In the genomic region with DNA sequence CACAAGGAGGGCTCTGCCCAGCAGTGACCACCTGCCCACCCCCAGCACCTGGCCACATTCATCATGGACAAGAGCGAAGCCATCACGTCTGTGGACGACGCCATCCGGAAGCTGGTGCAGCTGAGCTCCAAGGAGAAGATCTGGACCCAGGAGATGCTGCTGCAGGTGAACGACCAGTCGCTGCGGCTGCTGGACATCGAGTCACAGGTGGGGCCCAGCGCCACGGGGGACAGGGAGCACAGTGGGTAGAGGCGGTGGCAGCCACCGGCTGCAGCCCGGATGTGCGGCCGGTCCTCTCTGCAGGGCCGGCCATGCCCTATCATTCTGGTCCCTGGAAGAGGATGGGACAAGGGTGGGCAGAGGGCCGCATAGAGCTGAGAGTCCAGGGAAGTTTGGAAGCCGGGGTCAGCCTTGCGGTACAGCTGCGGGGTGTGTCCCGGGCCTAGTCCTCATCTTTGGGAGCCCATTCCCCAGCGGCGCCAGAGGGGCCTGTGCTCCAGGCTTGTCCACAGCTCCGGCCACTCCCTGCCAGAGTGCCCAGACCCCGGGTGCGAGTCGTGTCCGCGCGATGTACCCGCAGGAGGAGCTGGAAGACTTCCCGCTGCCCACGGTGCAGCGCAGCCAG, we compare ENCODE assay signal across 11 cellular contexts. TPM values are rescaled to one million over a fixed set of nuclear protein-coding genes. Genes with fewer than 3 reads are reported as not detected.
DNase-seq lines count a peak whose midpoint lies in the region; ATAC-seq and TF ChIP-seq lines count a peak whose summit lies in the region.
"Had no signal": no experiment of that assay in that cellular context is flagged by ENCODE, and none has a peak within 500 bp of the region (broad histone marks: within the 10 kb centered on the region; RNA-seq: fewer than 3 reads in every experiment).

No MANE protein-coding gene starts in this region.

- H3K4me1 ChIP-seq in CD8-positive, alpha-beta memory T cell (ENCODE audit: insufficient read depth, low read length), result peaks cover 21% of the 10 kb centered on the region
- H3K4me1 ChIP-seq in HUES48 (ENCODE audit: control insufficient read depth, insufficient read depth, low read length), result peaks cover 4% of the 10 kb centered on the region; the same call in 1 of the 2 replicates
- H3K4me1 ChIP-seq in effector memory CD4-positive, alpha-beta T cell (ENCODE audit: control insufficient read depth, insufficient read depth, low read length, poor library complexity, severe bottlenecking), result peaks cover 21% of the 10 kb centered on the region

- peaks cover 7 to 31% (median 11%) of the 10 kb centered on the region in 3 donors for H3K4me1 Mint-ChIP-seq in CD8-positive, alpha-beta memory T cell
- peaks cover 15% of the 10 kb centered on the region for H3K4me1 Mint-ChIP-seq in nephron progenitor cell

- POLR2A ChIA-PET in CD8-positive, alpha-beta memory T cell (lab: Charles Lee), result interaction anchor here (1.0 kb wide), 1 partner anchor 104 kb away, joined by 4 read pairs; the partner anchor contains the start of gene IRF7

- no peak for TF ChIP-seq CTCF in nephron progenitor cell (IDR thresholded peaks at IDR 0.05)

- H3K9ac ChIP-seq in HUES48 (ENCODE audit: low read depth, low read length), result no peak overlapping the region

- H3K36me3 Mint-ChIP-seq in CD8-positive, alpha-beta memory T cell, result no peaks in the 10 kb centered on the region
- no peaks in the 10 kb centered on the region for H3K36me3 Mint-ChIP-seq in nephron progenitor cell (ENCODE audit: low read depth)

- no peak for DNase-seq in CD8-positive, alpha-beta memory T cell
- no peak for DNase-seq in effector memory CD4-positive, alpha-beta T cell
- DNase-seq in nephron progenitor cell (no peak), NCI-H1694 (lab: John Stamatoyannopoulos, UW) (no peak), NCI-H510A treated with DMSO at 0.1 percent for 48 hours (lab: John Stamatoyannopoulos, UW) (no peak)
- DNase-seq: midbrain had no signal

- H3K36me3 ChIP-seq in CD8-positive, alpha-beta memory T cell (ENCODE audit: insufficient read depth, low read length), result no peaks in the 10 kb centered on the region
- H3K36me3 ChIP-seq in HUES48 (ENCODE audit: control insufficient read depth, insufficient read depth, low read length), result no peaks in the 10 kb centered on the region
- H3K36me3 ChIP-seq in effector memory CD4-positive, alpha-beta T cell (ENCODE audit: control insufficient read depth, insufficient read depth, low read length), result no peaks in the 10 kb centered on the region
- H3K36me3 ChIP-seq: right atrium auricular region had no signal

- no peak overlapping the region for H3K27ac ChIP-seq in CD8-positive, alpha-beta memory T cell (ENCODE audit: low read depth, low read length)
- no peak overlapping the region for H3K27ac ChIP-seq in HUES48 (ENCODE audit: low read depth, low read length)
- no peak overlapping the region for H3K27ac ChIP-seq in effector memory CD4-positive, alpha-beta T cell (ENCODE audit: insufficient read depth, low read length, poor library complexity, severe bottlenecking)
- H3K27ac ChIP-seq: hepatocyte, right atrium auricular region had no signal

- peaks cover 14 to 29% of the 10 kb centered on the region in 2 donors for H3K27me3 Mint-ChIP-seq in CD8-positive, alpha-beta memory T cell
- H3K27me3 Mint-ChIP-seq in nephron progenitor cell (ENCODE audit: low read depth, poor library complexity), result peaks cover 75% of the 10 kb centered on the region

- CTCF ChIA-PET in CD8-positive, alpha-beta memory T cell (lab: Charles Lee), result interaction anchor here (1.0 to 1.4 kb wide), 3 partner anchors 24 to 166 kb away, joined by 3 to 5 read pairs (median 3); partner anchors contain the start of gene TMEM80

- no peak overlapping the region for H3K4me3 ChIP-seq in CD8-positive, alpha-beta memory T cell (ENCODE audit: low read length)
- peak overlapping the region; percentile 50 for H3K4me3 ChIP-seq in HUES48 (ENCODE audit: low read depth, low read length)
- peak overlapping the region; percentile 17 for H3K4me3 ChIP-seq in effector memory CD4-positive, alpha-beta T cell (ENCODE audit: insufficient read depth, low read depth, low read length, poor library complexity, severe bottlenecking)
- H3K4me3 ChIP-seq: hepatocyte had no signal

- ATAC-seq in GM19328 (IDR thresholded peaks at IDR 0.05; ENCODE audit: unreplicated experiment), result no peak
- ATAC-seq: Right ventricle myocardium inferior had no signal

- no peaks in the 10 kb centered on the region for H3K9me3 ChIP-seq in CD8-positive, alpha-beta memory T cell (ENCODE audit: low read length)
- H3K9me3 ChIP-seq in HUES48 (ENCODE audit: control insufficient read depth, insufficient read depth, low read length), result no peaks in the 10 kb centered on the region
- no peaks in the 10 kb centered on the region for H3K9me3 ChIP-seq in effector memory CD4-positive, alpha-beta T cell (ENCODE audit: control insufficient read depth, low read length)
- H3K9me3 ChIP-seq: right atrium auricular region had no signal

- peaks cover 19% of the 10 kb centered on the region for H3K27me3 ChIP-seq in CD8-positive, alpha-beta memory T cell (ENCODE audit: insufficient read depth, low read length, poor library complexity, severe bottlenecking)
- no peaks in the 10 kb centered on the region; the same call in 1 of the 2 replicates for H3K27me3 ChIP-seq in HUES48 (ENCODE audit: control insufficient read depth, insufficient read depth, low read length)
- H3K27me3 ChIP-seq in effector memory CD4-positive, alpha-beta T cell (replicated peaks; ENCODE audit: control insufficient read depth, insufficient read depth, low read length, poor library complexity, severe bottlenecking), result peaks cover 10% of the 10 kb centered on the region
- H3K27me3 ChIP-seq: hepatocyte had no signal

- H3K27ac Mint-ChIP-seq in CD8-positive, alpha-beta memory T cell, result peak overlapping the region in 1 of 8 donors; percentile 54
- H3K27ac Mint-ChIP-seq in nephron progenitor cell, result no peak overlapping the region

- H3K4me3 Mint-ChIP-seq in CD8-positive, alpha-beta memory T cell, result peak overlapping the region in 4 of 7 donors; percentile 12 to 51 (median 44)
- peak overlapping the region; percentile 38 for H3K4me3 Mint-ChIP-seq in nephron progenitor cell

- H3K9me3 Mint-ChIP-seq in CD8-positive, alpha-beta memory T cell, result peaks cover 0 to 2% (median 0%) of the 10 kb centered on the region in 5 donors
- H3K9me3 Mint-ChIP-seq in nephron progenitor cell, result peaks cover 11% of the 10 kb centered on the region

RNA-seq across cellular contexts. Expression of gene EPS8L2, which starts 14.1 kb away (rescaled TPM):
- total RNA-seq in CD8-positive, alpha-beta memory T cell, result 1 to 10 TPM; 7.0 to 7.8 TPM
- polyA plus RNA-seq in CD8-positive, alpha-beta memory T cell, result 22.9 TPM

RNA-seq across cellular contexts. Expression of gene TMEM80, which starts 24.5 kb away (rescaled TPM):
- 10 to 100 TPM; 10.3 to 13.4 TPM for total RNA-seq in CD8-positive, alpha-beta memory T cell
- polyA plus RNA-seq in CD8-positive, alpha-beta memory T cell, result 27.8 TPM

RNA-seq across cellular contexts. Expression of gene DEAF1, which starts 25.1 kb away (rescaled TPM):
- 10 to 100 TPM; 52.1 to 54.6 TPM for total RNA-seq in CD8-positive, alpha-beta memory T cell
- polyA plus RNA-seq in CD8-positive, alpha-beta memory T cell, result 36.3 TPM

RNA-seq across cellular contexts. Expression of gene TALDO1, which starts 27.1 kb away (rescaled TPM):
- total RNA-seq in CD8-positive, alpha-beta memory T cell, result 100 to 1,000 TPM; 245 to 246 TPM
- polyA plus RNA-seq in CD8-positive, alpha-beta memory T cell, result 184 TPM

RNA-seq across cellular contexts. Expression of gene GATD1, which starts 57.2 kb away (rescaled TPM):
- total RNA-seq in CD8-positive, alpha-beta memory T cell, result 10 to 100 TPM; 53.0 to 56.3 TPM
- polyA plus RNA-seq in CD8-positive, alpha-beta memory T cell, result 12.9 TPM
